ENCODE assay signal across 8 cellular contexts in the genomic region with DNA sequence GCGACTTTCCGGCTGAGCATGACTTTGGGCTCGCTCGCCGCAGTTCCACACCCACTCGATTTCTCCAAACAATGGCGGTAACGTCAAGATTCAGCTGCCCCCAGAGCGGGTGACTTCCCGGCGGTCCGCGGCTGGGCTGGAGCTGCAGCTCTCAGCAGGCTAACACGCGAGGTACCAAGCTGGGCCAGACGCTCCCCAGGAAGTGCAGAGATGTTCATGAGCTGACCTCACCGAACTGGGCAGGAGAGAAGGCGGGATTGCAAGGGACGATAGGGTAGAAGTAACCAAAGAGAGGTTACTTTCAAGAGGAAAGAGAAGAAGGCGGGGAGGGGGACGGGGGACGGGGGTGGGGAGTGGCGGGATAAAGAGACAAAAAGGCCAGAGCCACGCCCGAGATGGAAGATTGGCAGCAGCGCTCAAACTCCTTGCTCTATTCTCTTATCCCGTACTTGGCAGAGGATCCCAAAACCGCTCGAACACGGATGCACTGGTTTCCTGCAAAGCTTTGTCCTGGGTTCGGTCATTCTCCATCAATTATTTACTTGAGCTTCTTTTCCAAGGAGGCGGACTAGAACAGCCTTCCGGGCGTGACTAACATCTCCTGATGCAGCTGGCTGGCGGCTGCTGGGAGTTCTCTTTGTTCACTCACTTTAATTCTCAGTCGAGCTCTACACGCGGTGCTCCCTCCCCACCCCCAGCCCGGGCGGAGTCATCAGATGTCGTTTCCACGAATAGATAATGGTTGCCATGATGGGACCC.
A peak's percentile ranks its signal among the peaks of the same experiment; 100 is the strongest.
DNase-seq lines count a peak whose midpoint lies in the region; ATAC-seq and TF ChIP-seq lines count a peak whose summit lies in the region.

TSS of gene MTCL3 (minus strand) at position 626 of the 759 bp plus-strand sequence.

- TF ChIP-seq POLR2A in testis (IDR thresholded peaks at IDR 0.05): no peak

- H3K4me1 ChIP-seq in testis (peaks cover 9% of the 10 kb centered on the region), trophoblast cell (ENCODE audit: control insufficient read depth in 1 of 2, insufficient read depth in 2 of 2, low read length in 2 of 2) (peaks cover 11 to 12% of the 10 kb centered on the region in 2 experiments)

- H3K4me2 ChIP-seq in trophoblast cell (ENCODE audit: low read length): no peak within 1 kb of the TSS

- no peak within 1 kb of the TSS for H3K23ac ChIP-seq in trophoblast cell (ENCODE audit: low read length)

- no peak within 1 kb of the TSS for H2BK5ac ChIP-seq in trophoblast cell (ENCODE audit: low read depth, low read length, poor library complexity)

- DNase-seq in ACHN: peak; percentile 97
- peak; percentile 68 for DNase-seq in LHCN-M2 (ENCODE audit: low read depth)
- DNase-seq in T-helper 2 cell: peak in 3 of 5 experiments; percentile 4 to 77 (median 55)
- DNase-seq in dermis blood vessel endothelial cell: peak; percentile 46
- DNase-seq in naive thymus-derived CD8-positive, alpha-beta T cell: no peak
- no peak for DNase-seq in testis
- DNase-seq in trophoblast cell: no peak

- H3K4me1 Mint-ChIP-seq in naive thymus-derived CD8-positive, alpha-beta T cell: peaks cover 14 to 39% (median 31%) of the 10 kb centered on the region in 4 donors

- peak within 1 kb of the TSS in 1 of 10 donors; percentile 43 for H3K27ac Mint-ChIP-seq in naive thymus-derived CD8-positive, alpha-beta T cell

- no peak for ATAC-seq in naive thymus-derived CD8-positive, alpha-beta T cell
- ATAC-seq in GM18870 (IDR thresholded peaks at IDR 0.05; ENCODE audit: unreplicated experiment): no peak

- peaks cover 26 to 74% (median 52%) of the 10 kb centered on the region in 5 donors for H3K27me3 Mint-ChIP-seq in naive thymus-derived CD8-positive, alpha-beta T cell

- TF ChIP-seq CTCF in testis (IDR thresholded peaks at IDR 0.05): no peak

- no peak within 1 kb of the TSS for H3K4me3 ChIP-seq in testis
- H3K4me3 ChIP-seq in trophoblast cell (ENCODE audit: low read depth, low read length): no peak within 1 kb of the TSS

- no peak within 1 kb of the TSS for H2AK5ac ChIP-seq in trophoblast cell (ENCODE audit: low read length)

- peaks cover 0 to 9% (median 0%) of the 10 kb centered on the region in 9 donors for H3K9me3 Mint-ChIP-seq in naive thymus-derived CD8-positive, alpha-beta T cell

- H3K18ac ChIP-seq in trophoblast cell (ENCODE audit: low read length): no peak within 1 kb of the TSS

- H4K91ac ChIP-seq in trophoblast cell (ENCODE audit: low read depth, low read length): no peak within 1 kb of the TSS

- H3K36me3 ChIP-seq in testis (ENCODE audit: low read depth, missing control alignments): no peaks in the 10 kb centered on the region
- no peaks in the 10 kb centered on the region for H3K36me3 ChIP-seq in trophoblast cell (ENCODE audit: control insufficient read depth in 1 of 2, insufficient read depth in 2 of 2, low read length in 2 of 2)

- H4K8ac ChIP-seq in trophoblast cell (ENCODE audit: low read depth, low read length): no peak within 1 kb of the TSS

- H3K14ac ChIP-seq in trophoblast cell (ENCODE audit: low read length): no peak within 1 kb of the TSS

- H3K79me1 ChIP-seq in trophoblast cell (ENCODE audit: low read length): no peaks in the 10 kb centered on the region

- no peak within 1 kb of the TSS for H2BK120ac ChIP-seq in trophoblast cell (ENCODE audit: insufficient read depth, low read length, poor library complexity)

- no peak within 1 kb of the TSS for H3K9ac ChIP-seq in trophoblast cell (ENCODE audit: low read length)

- POLR2A ChIA-PET in naive thymus-derived CD8-positive, alpha-beta T cell (lab: Charles Lee): no interaction called here

- H3K9me3 ChIP-seq in testis (no peaks in the 10 kb centered on the region), trophoblast cell (ENCODE audit: insufficient read depth, low read depth, low read length) (no peaks in the 10 kb centered on the region)

- peaks cover 0 to 2% (median 0%) of the 10 kb centered on the region in 3 donors for H3K36me3 Mint-ChIP-seq in naive thymus-derived CD8-positive, alpha-beta T cell

- H2AFZ ChIP-seq in trophoblast cell (ENCODE audit: insufficient read depth, low read length, poor library complexity): no peak within 1 kb of the TSS

- 5 to 6% methylated on average over 31 to 42 of the region's 42 CpGs for WGBS in testis, 2 donors
- no CpG with 5 or more reads among the region's 42 CpGs for WGBS in trophoblast cell (ENCODE audit: extremely low coverage, insufficient coverage, insufficient read length)

- H3K27ac ChIP-seq in testis (no peak within 1 kb of the TSS), trophoblast cell (ENCODE audit: low read depth, low read length) (no peak within 1 kb of the TSS)

- H3K4ac ChIP-seq in trophoblast cell (ENCODE audit: low read depth, low read length): no peak within 1 kb of the TSS

- H3K79me2 ChIP-seq in trophoblast cell (ENCODE audit: control insufficient read depth, insufficient read depth, low read length, poor library complexity): no peaks in the 10 kb centered on the region

- intact Hi-C loops in testis (cut with DNase I; ENCODE audit: low total_unique reads): no loop called here

- H4K12ac ChIP-seq in trophoblast cell (ENCODE audit: low read depth, low read length): no peak within 1 kb of the TSS

- H2BK12ac ChIP-seq in trophoblast cell (ENCODE audit: low read length): no peak within 1 kb of the TSS

- H3K27me3 ChIP-seq in testis (no peaks in the 10 kb centered on the region), trophoblast cell (ENCODE audit: insufficient read depth, low read length) (peaks cover 38% of the 10 kb centered on the region)

- in situ Hi-C loops in ACHN (cut with HindIII; ENCODE audit: low pct_ligation_motif_present, low pct_unique_long_range_greater_than_20kb, low sequenced_read_pairs): no loop called here

- H3K4me3 Mint-ChIP-seq in naive thymus-derived CD8-positive, alpha-beta T cell: peak within 1 kb of the TSS in 6 of 10 donors; percentile 20 to 64 (median 31)

Comparison
In these comparisons a context has a peak if more than half of its experiments do, and no peak if none do; other contexts are left out.
1. DNase-seq: peak in ACHN (single experiment), LHCN-M2 (single experiment), T-helper 2 cell (3 of 5) and dermis blood vessel endothelial cell (single experiment); none in naive thymus-derived CD8-positive, alpha-beta T cell (0 of 10), testis (single experiment) and trophoblast cell (0 of 2).